Comparison of ENCODE assay signal across 37 cellular contexts in the genomic region with DNA sequence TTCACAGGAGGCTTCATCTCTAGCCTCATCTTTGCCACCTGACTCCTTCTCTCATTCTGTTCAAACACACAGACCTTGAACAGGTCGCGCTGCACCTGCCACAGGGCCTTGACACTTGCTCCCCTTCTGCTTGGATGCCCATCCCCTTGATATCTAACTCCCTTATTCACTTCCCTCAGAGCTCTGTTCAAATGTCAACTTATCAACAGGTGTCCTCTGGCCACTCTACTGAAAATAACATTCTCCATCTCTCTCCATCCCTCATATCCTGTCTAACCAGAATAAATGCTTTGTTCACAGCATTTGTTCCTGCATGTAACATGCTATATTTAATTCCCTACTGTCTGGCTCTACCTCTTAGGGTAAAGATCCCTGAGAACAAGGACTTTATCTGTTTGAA.
"Had no signal": no experiment of that assay in that cellular context is flagged by ENCODE, and none has a peak within 500 bp of the region (broad histone marks: within the 10 kb centered on the region; RNA-seq: fewer than 3 reads in every experiment).

No MANE protein-coding gene starts in this region.

- FAIRE-seq: astrocyte, TTC549 had no signal

- H3K36me3 Mint-ChIP-seq: activated CD4-positive, alpha-beta memory T cell treated with anti-CD3 and anti-CD28 coated beads for 36 hours; activated naive CD4-positive, alpha-beta T cell treated with anti-CD3 and anti-CD28 coated beads, Interleukin-2, amount 50 U/mL, for 72 hours; activated naive CD8-positive, alpha-beta T cell treated with anti-CD3 and anti-CD28 coated beads for 36 hours had no signal

- ATAC-seq: activated CD8-positive, alpha-beta T cell treated with anti-CD3 and anti-CD28 coated beads for 36 hours; activated naive CD4-positive, alpha-beta T cell treated with anti-CD3 and anti-CD28 coated beads, Interleukin-2, amount 50 U/mL, for 72 hours; activated T-cell treated with anti-CD3 and anti-CD28 coated beads, Interleukin-2, amount 50 U/mL, for 4 hours; activated T-cell treated with anti-CD3 and anti-CD28 coated beads, Interleukin-2, amount 50 U/mL, for 72 hours; activated T-helper 17 cell treated with anti-CD3 and anti-CD28 coated beads, Interleukin-2, amount 50 U/mL, for 72 hours; body of pancreas had no signal

- H3K4me1 ChIP-seq: adrenal gland, body of pancreas, breast epithelium had no signal

- H3K27ac Mint-ChIP-seq: activated B cell treated with CpG ODN at 0.5 μM for 24 hours; activated CD4-positive, alpha-beta memory T cell treated with anti-CD3 and anti-CD28 coated beads for 36 hours; activated CD4-positive, alpha-beta T cell treated with anti-CD3 and anti-CD28 coated beads, Interleukin-2, amount 10 ng/mL, durations not matched to agents 24 days and 14 days; activated CD8-positive, alpha-beta T cell treated with anti-CD3 and anti-CD28 coated beads for 36 hours; activated naive CD4-positive, alpha-beta T cell treated with anti-CD3 and anti-CD28 coated beads for 36 hours; activated naive CD4-positive, alpha-beta T cell treated with anti-CD3 and anti-CD28 coated beads, Interleukin-2, amount 50 U/mL, for 72 hours; activated naive CD8-positive, alpha-beta T cell treated with anti-CD3 and anti-CD28 coated beads for 36 hours; activated T-cell treated with anti-CD3 and anti-CD28 coated beads, Interleukin-2, amount 50 U/mL, for 72 hours; activated T-helper 1 cell treated with anti-CD3 and anti-CD28 coated beads, Interleukin-12 subunit alpha, Interleukin-12 subunit beta, Interleukin-2, Interleukin-4 antibody, amounts not matched to agents 30 ng/mL and 10 ng/mL and 1 ng/mL, durations not matched to agents 14 hours and 24 hours and 36 hours; activated T-helper 17 cell treated with anti-CD3 and anti-CD28 coated beads, Interleukin-2, amount 50 U/mL, for 72 hours; T-helper 1 cell treated with Interleukin-12 subunit alpha and Interleukin-12 subunit beta and Interleukin-4 antibody, amounts not matched to agents 30 μg/mL and 1 μg/mL, for 36 hours; T-helper 2 cell treated with Interferon-gamma antibody and Interleukin-4, amounts not matched to agents 5 μg/mL and 100 μg/mL, for 36 hours had no signal

- H3K4me3 Mint-ChIP-seq: activated B cell treated with CpG ODN at 0.5 μM for 24 hours; activated CD4-positive, alpha-beta memory T cell treated with anti-CD3 and anti-CD28 coated beads for 36 hours; activated CD4-positive, alpha-beta T cell treated with anti-CD3 and anti-CD28 coated beads, Interleukin-2, amount 10 ng/mL, durations not matched to agents 24 days and 14 days; activated CD8-positive, alpha-beta T cell treated with anti-CD3 and anti-CD28 coated beads for 36 hours; activated naive CD4-positive, alpha-beta T cell treated with anti-CD3 and anti-CD28 coated beads for 36 hours; activated naive CD8-positive, alpha-beta T cell treated with anti-CD3 and anti-CD28 coated beads for 36 hours; activated T-cell treated with anti-CD3 and anti-CD28 coated beads, Interleukin-2, amount 50 U/mL, for 4 hours; activated T-cell treated with anti-CD3 and anti-CD28 coated beads, Interleukin-2, amount 50 U/mL, for 72 hours; activated T-helper 1 cell treated with anti-CD3 and anti-CD28 coated beads, Interleukin-12 subunit alpha, Interleukin-12 subunit beta, Interleukin-2, Interleukin-4 antibody, amounts not matched to agents 30 ng/mL and 10 ng/mL and 1 ng/mL, durations not matched to agents 14 hours and 24 hours and 36 hours; activated T-helper 17 cell treated with anti-CD3 and anti-CD28 coated beads, Interleukin-2, amount 50 U/mL, for 72 hours; T-helper 1 cell treated with Interleukin-12 subunit alpha and Interleukin-12 subunit beta and Interleukin-4 antibody, amounts not matched to agents 30 μg/mL and 1 μg/mL, for 36 hours; T-helper 2 cell treated with Interferon-gamma antibody and Interleukin-4, amounts not matched to agents 5 μg/mL and 100 μg/mL, for 36 hours had no signal

- H3K27ac ChIP-seq: adrenal gland, body of pancreas, brain microvascular endothelial cell, breast epithelium, VCaP had no signal

- DNase-seq: activated B cell treated with CpG ODN at 0.5 μM for 24 hours; activated CD4-positive, alpha-beta memory T cell treated with anti-CD3 and anti-CD28 coated beads for 36 hours; activated CD4-positive, alpha-beta T cell treated with anti-CD3 and anti-CD28 coated beads for 4 hours; activated CD4-positive, alpha-beta T cell treated with anti-CD3 and anti-CD28 coated beads, Interleukin-2, amount 10 ng/mL, durations not matched to agents 24 days and 14 days; activated CD4-positive, alpha-beta T cell treated with anti-CD3 and anti-CD28 coated beads, Interleukin-2, amount 50 U/mL, for 1 hour; activated CD4-positive, alpha-beta T cell treated with anti-CD3 and anti-CD28 coated beads, Interleukin-2, amount 50 U/mL, for 4 hours; activated CD4-positive, CD25-positive, alpha-beta regulatory T cell treated with anti-CD3 and anti-CD28 coated beads, Interleukin-2, amount 50 U/mL, for 72 hours; activated CD8-positive, alpha-beta memory T cell treated with anti-CD3 and anti-CD28 coated beads, Interleukin-2, amount 50 U/mL, for 4 hours; activated CD8-positive, alpha-beta T cell treated with anti-CD3 and anti-CD28 coated beads for 36 hours; activated effector memory CD4-positive, alpha-beta T cell treated with anti-CD3 and anti-CD28 coated beads, Interleukin-2, amount 50 U/mL, for 16 hours; activated gamma-delta T cell treated with Interleukin-2 at 50 U/mL for 16 hours; activated naive CD4-positive, alpha-beta T cell; activated naive CD4-positive, alpha-beta T cell treated with anti-CD3 and anti-CD28 coated beads for 36 hours; activated naive CD4-positive, alpha-beta T cell treated with anti-CD3 and anti-CD28 coated beads, Interleukin-2, amount 50 U/mL, for 16 hours; activated naive CD8-positive, alpha-beta T cell treated with anti-CD3 and anti-CD28 coated beads for 36 hours; activated T-cell treated with anti-CD3 and anti-CD28 coated beads for 4 hours; activated T-cell treated with anti-CD3 and anti-CD28 coated beads, Interleukin-2, amount 50 U/mL, for 1 hour; activated T-cell treated with anti-CD3 and anti-CD28 coated beads, Interleukin-2, amount 50 U/mL, for 4 hours; activated T-cell treated with anti-CD3 and anti-CD28 coated beads, Interleukin-2, amount 50 U/mL, for 72 hours; adrenal gland; amniotic stem cell; aorta; body of pancreas; brain microvascular endothelial cell; central memory CD4-positive, alpha-beta T cell; T-helper 1 cell; T-helper 2 cell; T-helper 9 cell had no signal

- H3K9me3 Mint-ChIP-seq: activated B cell treated with CpG ODN at 0.5 μM for 24 hours; activated CD4-positive, alpha-beta memory T cell treated with anti-CD3 and anti-CD28 coated beads for 36 hours; activated CD4-positive, alpha-beta T cell treated with anti-CD3 and anti-CD28 coated beads, Interleukin-2, amount 10 ng/mL, durations not matched to agents 24 days and 14 days; activated CD8-positive, alpha-beta T cell treated with anti-CD3 and anti-CD28 coated beads for 36 hours; activated naive CD4-positive, alpha-beta T cell treated with anti-CD3 and anti-CD28 coated beads for 36 hours; activated naive CD4-positive, alpha-beta T cell treated with anti-CD3 and anti-CD28 coated beads, Interleukin-2, amount 50 U/mL, for 72 hours; activated naive CD8-positive, alpha-beta T cell treated with anti-CD3 and anti-CD28 coated beads for 36 hours; activated T-cell treated with anti-CD3 and anti-CD28 coated beads, Interleukin-2, amount 50 U/mL, for 4 hours; activated T-cell treated with anti-CD3 and anti-CD28 coated beads, Interleukin-2, amount 50 U/mL, for 72 hours; activated T-helper 1 cell treated with anti-CD3 and anti-CD28 coated beads, Interleukin-12 subunit alpha, Interleukin-12 subunit beta, Interleukin-2, Interleukin-4 antibody, amounts not matched to agents 30 ng/mL and 10 ng/mL and 1 ng/mL, durations not matched to agents 14 hours and 24 hours and 36 hours; activated T-helper 17 cell treated with anti-CD3 and anti-CD28 coated beads, Interleukin-2, amount 50 U/mL, for 72 hours; T-helper 1 cell treated with Interleukin-12 subunit alpha and Interleukin-12 subunit beta and Interleukin-4 antibody, amounts not matched to agents 30 μg/mL and 1 μg/mL, for 36 hours; T-helper 2 cell treated with Interferon-gamma antibody and Interleukin-4, amounts not matched to agents 5 μg/mL and 100 μg/mL, for 36 hours had no signal

- H3K4me1 Mint-ChIP-seq: activated B cell treated with CpG ODN at 0.5 μM for 24 hours; activated CD4-positive, alpha-beta T cell treated with anti-CD3 and anti-CD28 coated beads, Interleukin-2, amount 10 ng/mL, durations not matched to agents 24 days and 14 days; activated naive CD8-positive, alpha-beta T cell treated with anti-CD3 and anti-CD28 coated beads for 36 hours; activated T-helper 17 cell treated with anti-CD3 and anti-CD28 coated beads, Interleukin-2, amount 50 U/mL, for 72 hours had no signal

- H3K36me3 ChIP-seq: adrenal gland, brain microvascular endothelial cell, breast epithelium had no signal

- H3K4me3 ChIP-seq: adrenal gland, body of pancreas, breast epithelium had no signal

- H3K27me3 ChIP-seq: adrenal gland, body of pancreas, brain microvascular endothelial cell, breast epithelium had no signal

- H3K9me3 ChIP-seq: adrenal gland, body of pancreas, breast epithelium had no signal
